ENCODE assay signal across 12 cellular contexts in the genomic region with DNA sequence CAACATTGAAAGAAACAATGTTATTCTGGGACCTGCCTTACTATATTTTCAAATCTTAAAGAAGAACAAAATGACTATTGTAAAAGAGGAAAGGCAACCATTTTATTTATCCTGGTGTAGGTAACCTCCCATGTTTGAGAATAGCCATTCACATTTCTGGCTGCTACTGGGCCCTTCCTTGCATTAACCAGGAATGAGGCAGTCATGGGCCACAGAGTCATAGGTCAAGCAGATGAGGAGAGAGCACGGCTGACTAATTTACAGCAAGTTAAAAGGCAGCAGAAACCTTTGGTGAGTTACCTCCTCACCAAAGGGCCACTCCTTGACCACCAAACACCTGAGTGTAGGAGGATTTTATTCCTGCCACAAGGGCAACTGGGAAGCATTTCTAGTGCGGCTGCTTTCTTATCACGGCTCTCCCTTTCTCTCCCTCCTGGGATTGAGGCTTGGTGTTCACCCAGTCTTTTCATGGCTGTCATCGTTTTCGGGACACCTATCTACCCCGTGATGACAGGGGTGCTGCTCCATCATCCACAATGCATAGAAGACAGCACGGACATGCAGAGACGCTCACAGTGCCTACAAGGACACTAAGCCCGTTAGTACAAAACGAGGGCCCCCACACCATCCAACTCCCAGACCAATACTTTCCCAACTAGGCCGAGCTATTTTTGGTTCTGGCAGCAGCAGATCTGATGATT. TPM values are rescaled to one million over a fixed set of nuclear protein-coding genes. Genes with fewer than 3 reads are reported as not detected.
"Had no signal": no experiment of that assay in that cellular context is flagged by ENCODE, and none has a peak within 500 bp of the region (broad histone marks: within the 10 kb centered on the region; RNA-seq: fewer than 3 reads in every experiment).

No MANE protein-coding gene starts in this region.

- H3K9me3 ChIP-seq: esophagus squamous epithelium, pancreas, tibial artery had no signal

- H3K4me1 ChIP-seq: foreskin keratinocyte had no signal

- H3K27ac Mint-ChIP-seq: activated naive CD8-positive, alpha-beta T cell had no signal

- H3K27me3 ChIP-seq: pancreas, tibial artery had no signal

- H3K4me3 ChIP-seq: esophagus squamous epithelium, pancreas, skin epidermis, tibial artery had no signal

- H3K36me3 Mint-ChIP-seq: activated naive CD8-positive, alpha-beta T cell had no signal

- DNase-seq: activated CD4-positive, alpha-beta T cell treated with anti-CD3 and anti-CD28 coated beads, Interleukin-2, amount 50 U/mL, for 48 hours; activated CD4-positive, CD25-positive, alpha-beta regulatory T cell treated with anti-CD3 and anti-CD28 coated beads, Interleukin-2, amount 50 U/mL, for 72 hours; activated gamma-delta T cell; activated T-cell treated with anti-CD3 and anti-CD28 coated beads, Interleukin-2, amount 50 U/mL, for 48 hours; esophagus squamous epithelium; foreskin keratinocyte; pancreas; retina; tibial artery had no signal

- H3K36me3 ChIP-seq: esophagus squamous epithelium, pancreas, tibial artery had no signal

- H3K4me3 Mint-ChIP-seq: activated naive CD8-positive, alpha-beta T cell had no signal

- H3K27ac ChIP-seq: esophagus squamous epithelium, foreskin keratinocyte, pancreas, skin epidermis, tibial artery had no signal

RNA-seq across cellular contexts. Expression of a gene that starts 4.4 kb away (rescaled TPM):
- total RNA-seq: foreskin keratinocyte; T-helper 2 cell treated with Interferon-gamma antibody and Interleukin-4, amounts not matched to agents 100 ng/mL and 5 ng/mL, for 36 hours had no signal
